Comparison of ENCODE assay signal across 8 cellular contexts in the genomic region with DNA sequence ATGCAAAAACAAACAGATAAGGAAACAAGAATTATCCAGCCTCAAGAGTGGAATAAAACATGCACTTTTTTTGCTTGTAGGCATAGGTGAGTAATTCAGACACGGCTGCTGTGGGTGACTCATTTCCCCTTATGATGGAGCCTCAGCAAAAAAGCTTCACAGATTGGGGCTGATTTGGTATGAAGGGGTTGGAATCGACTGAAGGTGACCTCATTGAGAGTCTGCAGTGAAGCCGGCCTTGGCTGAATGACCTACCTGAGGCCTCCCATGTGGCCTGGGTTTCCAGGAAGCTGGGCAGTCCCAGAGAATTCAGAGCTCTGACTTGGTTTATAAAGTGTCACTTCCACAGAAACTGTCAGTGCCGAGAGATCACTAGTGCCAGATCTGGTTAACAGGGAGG. TPM values are rescaled to one million over a fixed set of nuclear protein-coding genes. Genes with fewer than 3 reads are reported as not detected.
A peak's percentile ranks its signal among the peaks of the same experiment; 100 is the strongest.
DNase-seq lines count a peak whose midpoint lies in the region; ATAC-seq and TF ChIP-seq lines count a peak whose summit lies in the region.

No MANE protein-coding gene starts in this region.

- no peaks in the 10 kb centered on the region for H3K36me3 Mint-ChIP-seq in activated CD8-positive, alpha-beta T cell treated with anti-CD3 and anti-CD28 coated beads for 36 hours (ENCODE audit: low read depth)
- H3K36me3 Mint-ChIP-seq in glutamatergic neuron (ENCODE audit: unreplicated experiment) = no peaks in the 10 kb centered on the region
- H3K36me3 Mint-ChIP-seq in nephron progenitor cell (ENCODE audit: low read depth) = no peaks in the 10 kb centered on the region

- peak; percentile 21 for DNase-seq in activated CD4-positive, alpha-beta T cell treated with anti-CD3 and anti-CD28 coated beads for 1 hour
- DNase-seq in activated CD4-positive, alpha-beta T cell treated with anti-CD3 and anti-CD28 coated beads, Interleukin-2, amount 50 U/mL, for 1 hour = no peak
- DNase-seq in activated CD8-positive, alpha-beta T cell treated with anti-CD3 and anti-CD28 coated beads for 36 hours = peak; percentile 86
- peak; percentile 54 for DNase-seq in fibroblast of pulmonary artery (ENCODE audit: low read depth)
- DNase-seq in stimulated activated naive CD8-positive, alpha-beta T cell treated with anti-CD3 and anti-CD28 coated beads, Interleukin-15, amount 100 ng/mL, for 72 hours = peak; percentile 67 to 91
- DNase-seq in glutamatergic neuron = no peak
- no peak for DNase-seq in nephron progenitor cell

- peak overlapping the region; percentile 17 for H3K4me3 Mint-ChIP-seq in activated CD8-positive, alpha-beta T cell treated with anti-CD3 and anti-CD28 coated beads for 36 hours
- peak overlapping the region; percentile 66 to 67 for H3K4me3 Mint-ChIP-seq in stimulated activated naive CD8-positive, alpha-beta T cell treated with anti-CD3 and anti-CD28 coated beads, Interleukin-15, amount 100 ng/mL, for 72 hours
- no peak overlapping the region for H3K4me3 Mint-ChIP-seq in glutamatergic neuron (ENCODE audit: unreplicated experiment)
- no peak overlapping the region for H3K4me3 Mint-ChIP-seq in nephron progenitor cell

- peak; percentile 90 for ATAC-seq in activated CD8-positive, alpha-beta T cell treated with anti-CD3 and anti-CD28 coated beads for 36 hours
- peak; percentile 94 for ATAC-seq in stimulated activated naive CD8-positive, alpha-beta T cell treated with anti-CD3 and anti-CD28 coated beads, Interleukin-15, amount 100 ng/mL, for 72 hours
- no peak for ATAC-seq in GM19328 (IDR thresholded peaks at IDR 0.05; ENCODE audit: unreplicated experiment)

- CTCF ChIA-PET in activated CD8-positive, alpha-beta T cell treated with anti-CD3 and anti-CD28 coated beads for 36 hours (lab: Charles Lee) = interaction anchor here (0.9 to 12.3 kb wide), 5 partner anchors 8 to 27 kb away, joined by 3 to 227 read pairs (median 4); no protein-coding TSS in a partner anchor

- peaks cover 34% of the 10 kb centered on the region for H3K4me1 Mint-ChIP-seq in activated CD8-positive, alpha-beta T cell treated with anti-CD3 and anti-CD28 coated beads for 36 hours (ENCODE audit: low read depth)
- H3K4me1 Mint-ChIP-seq in stimulated activated naive CD8-positive, alpha-beta T cell treated with anti-CD3 and anti-CD28 coated beads, Interleukin-15, amount 100 ng/mL, for 72 hours = peaks cover 41% of the 10 kb centered on the region
- H3K4me1 Mint-ChIP-seq in glutamatergic neuron (ENCODE audit: low read depth, unreplicated experiment) (no peaks in the 10 kb centered on the region), nephron progenitor cell (no peaks in the 10 kb centered on the region)

- H3K27me3 Mint-ChIP-seq in activated CD8-positive, alpha-beta T cell treated with anti-CD3 and anti-CD28 coated beads for 36 hours = peaks cover 1% of the 10 kb centered on the region
- H3K27me3 Mint-ChIP-seq in stimulated activated naive CD8-positive, alpha-beta T cell treated with anti-CD3 and anti-CD28 coated beads, Interleukin-15, amount 100 ng/mL, for 72 hours = no peaks in the 10 kb centered on the region
- H3K27me3 Mint-ChIP-seq in glutamatergic neuron (ENCODE audit: unreplicated experiment) = peaks cover 18% of the 10 kb centered on the region
- peaks cover 96% of the 10 kb centered on the region for H3K27me3 Mint-ChIP-seq in nephron progenitor cell (ENCODE audit: low read depth, poor library complexity)

- peak overlapping the region; percentile 86 for H3K27ac Mint-ChIP-seq in activated CD8-positive, alpha-beta T cell treated with anti-CD3 and anti-CD28 coated beads for 36 hours
- H3K27ac Mint-ChIP-seq in stimulated activated naive CD8-positive, alpha-beta T cell treated with anti-CD3 and anti-CD28 coated beads, Interleukin-15, amount 100 ng/mL, for 72 hours = peak overlapping the region; percentile 92
- H3K27ac Mint-ChIP-seq in glutamatergic neuron (ENCODE audit: unreplicated experiment) = no peak overlapping the region
- no peak overlapping the region for H3K27ac Mint-ChIP-seq in nephron progenitor cell

- no peak for TF ChIP-seq CTCF in activated CD8-positive, alpha-beta T cell treated with anti-CD3 and anti-CD28 coated beads for 36 hours (IDR thresholded peaks at IDR 0.05)
- no peak for TF ChIP-seq CTCF in fibroblast of pulmonary artery (IDR thresholded peaks at IDR 0.05; ENCODE audit: low read length, missing control alignments)
- no peak for TF ChIP-seq CTCF in glutamatergic neuron (IDR thresholded peaks at IDR 0.05; ENCODE audit: partially characterized antibody, unreplicated experiment)
- TF ChIP-seq CTCF in nephron progenitor cell (IDR thresholded peaks at IDR 0.05) = no peak

- H3K4me3 ChIP-seq in fibroblast of pulmonary artery (replicated peaks; ENCODE audit: low read depth, low read length) = no peak overlapping the region

- H3K9me3 Mint-ChIP-seq in activated CD8-positive, alpha-beta T cell treated with anti-CD3 and anti-CD28 coated beads for 36 hours = no peaks in the 10 kb centered on the region
- no peaks in the 10 kb centered on the region for H3K9me3 Mint-ChIP-seq in stimulated activated naive CD8-positive, alpha-beta T cell treated with anti-CD3 and anti-CD28 coated beads, Interleukin-15, amount 100 ng/mL, for 72 hours
- H3K9me3 Mint-ChIP-seq in glutamatergic neuron (ENCODE audit: unreplicated experiment) (peaks cover 2% of the 10 kb centered on the region), nephron progenitor cell (no peaks in the 10 kb centered on the region)

- intact Hi-C loops in activated CD8-positive, alpha-beta T cell treated with anti-CD3 and anti-CD28 coated beads for 36 hours (cut with micrococcal nuclease) = no loop called here

- POLR2A ChIA-PET in activated CD8-positive, alpha-beta T cell treated with anti-CD3 and anti-CD28 coated beads for 36 hours (lab: Charles Lee) = interaction anchor here (0.7 to 1.3 kb wide), 4 partner anchors 22 to 732 kb away, joined by 3 to 6 read pairs (median 3); no protein-coding TSS in a partner anchor

RNA-seq across cellular contexts. Expression of a gene that starts 34.2 kb away (rescaled TPM):
- total RNA-seq in activated CD8-positive, alpha-beta T cell treated with anti-CD3 and anti-CD28 coated beads for 36 hours = not detected
- not detected for total RNA-seq in glutamatergic neuron (ENCODE audit: unreplicated experiment)

Comparison
In these comparisons a context has a peak if more than half of its experiments do, and no peak if none do; other contexts are left out.
1. DNase-seq: peak in activated CD4-positive, alpha-beta T cell treated with anti-CD3 and anti-CD28 coated beads for 1 hour (single experiment), activated CD8-positive, alpha-beta T cell treated with anti-CD3 and anti-CD28 coated beads for 36 hours (single experiment), fibroblast of pulmonary artery (single experiment) and stimulated activated naive CD8-positive, alpha-beta T cell treated with anti-CD3 and anti-CD28 coated beads, Interleukin-15, amount 100 ng/mL, for 72 hours (2 of 2); none in activated CD4-positive, alpha-beta T cell treated with anti-CD3 and anti-CD28 coated beads, Interleukin-2, amount 50 U/mL, for 1 hour (single experiment), glutamatergic neuron (single experiment) and nephron progenitor cell (single experiment).
2. H3K27ac Mint-ChIP-seq: peak in activated CD8-positive, alpha-beta T cell treated with anti-CD3 and anti-CD28 coated beads for 36 hours (single experiment) and stimulated activated naive CD8-positive, alpha-beta T cell treated with anti-CD3 and anti-CD28 coated beads, Interleukin-15, amount 100 ng/mL, for 72 hours (2 of 2); none in glutamatergic neuron (single experiment) and nephron progenitor cell (single experiment).
3. H3K4me3 Mint-ChIP-seq: peak in activated CD8-positive, alpha-beta T cell treated with anti-CD3 and anti-CD28 coated beads for 36 hours (single experiment) and stimulated activated naive CD8-positive, alpha-beta T cell treated with anti-CD3 and anti-CD28 coated beads, Interleukin-15, amount 100 ng/mL, for 72 hours (2 of 2); none in glutamatergic neuron (single experiment) and nephron progenitor cell (single experiment).